ENCODE assay signal across 23 cellular contexts in genomic region chr19:1473056-1473400, GRCh38. TPM values are rescaled to one million over a fixed set of nuclear protein-coding genes. Genes with fewer than 3 reads are reported as not detected.
DNase-seq lines count a peak whose midpoint lies in the region; ATAC-seq, FAIRE-seq and TF ChIP-seq lines count a peak whose summit lies in the region.
"Had no signal": no experiment of that assay in that cellular context is flagged by ENCODE, and none has a peak within 500 bp of the region (broad histone marks: within the 10 kb centered on the region; RNA-seq: fewer than 3 reads in every experiment).

No MANE protein-coding gene starts in this region.

- H3K27ac ChIP-seq in CD4-positive, alpha-beta memory T cell (ENCODE audit: low read depth, low read length): no peak overlapping the region
- H3K27ac ChIP-seq: psoas muscle, uterus had no signal

- no peak for DNase-seq in CD4-positive, alpha-beta memory T cell
- DNase-seq in T-cell (no peak), globus pallidus (ENCODE audit: low spot score) (peak; percentile 33), foreskin melanocyte (no peak), HUDEP-2 (lab: John Stamatoyannopoulos, UW; ENCODE audit: unreplicated experiment in 76 of 76) (no peak), H54 (ENCODE audit: insufficient read length, low spot score) (no peak)
- DNase-seq: activated CD4-positive, alpha-beta T cell treated with anti-CD3 and anti-CD28 coated beads, Interleukin-2, amount 50 U/mL, for 48 hours; activated naive CD4-positive, alpha-beta T cell treated with anti-CD3 and anti-CD28 coated beads, Interleukin-2, amount 10 ng/mL, durations not matched to agents 7 days and 5 days; activated T-cell treated with anti-CD3 and anti-CD28 coated beads, Interleukin-2, amount 50 U/mL, for 1 hour; aorta; Caco-2; mesenchymal stem cell; MG63; NCI-H187; NCI-H510A treated with DMSO at 0.1 percent for 48 hours; stimulated activated CD4-positive, alpha-beta T cell treated with anti-CD3 and anti-CD28 coated beads, Interleukin-4, amount 100 ng/mL, for 24 hours; uterus had no signal

- no peaks in the 10 kb centered on the region for H3K9me3 ChIP-seq in CD4-positive, alpha-beta memory T cell (ENCODE audit: control insufficient read depth in 1 of 2, low read length in 2 of 2)
- H3K9me3 ChIP-seq: Caco-2, MG63, psoas muscle, uterus had no signal

- no peak for ATAC-seq in T-cell (replicated peaks in 1 of 4)

- peaks cover 0 to 1% of the 10 kb centered on the region in 2 donors for H3K27me3 Mint-ChIP-seq in CD4-positive, alpha-beta memory T cell
- H3K27me3 Mint-ChIP-seq in T-cell: peaks cover 0 to 7% of the 10 kb centered on the region in 2 donors

- no peaks in the 10 kb centered on the region for H3K27me3 ChIP-seq in CD4-positive, alpha-beta memory T cell (ENCODE audit: insufficient read depth, low read length)
- H3K27me3 ChIP-seq: MG63 had no signal

- peaks cover 0 to 3% of the 10 kb centered on the region in 2 donors for H3K36me3 Mint-ChIP-seq in CD4-positive, alpha-beta memory T cell
- no peaks in the 10 kb centered on the region for H3K36me3 Mint-ChIP-seq in T-cell

- no peaks in the 10 kb centered on the region for H3K36me3 ChIP-seq in CD4-positive, alpha-beta memory T cell (ENCODE audit: insufficient read depth, low read length)
- H3K36me3 ChIP-seq: MG63, uterus had no signal

- peaks cover 38% of the 10 kb centered on the region for H3K4me1 ChIP-seq in CD4-positive, alpha-beta memory T cell (ENCODE audit: insufficient read depth, low read length)

- peak overlapping the region in 5 of 8 donors; percentile 29 to 46 (median 42) for H3K4me3 Mint-ChIP-seq in CD4-positive, alpha-beta memory T cell
- peak overlapping the region in 2 of 3 donors; percentile 21 to 35 for H3K4me3 Mint-ChIP-seq in T-cell
- H3K4me3 Mint-ChIP-seq: activated naive CD4-positive, alpha-beta T cell treated with anti-CD3 and anti-CD28 coated beads, Interleukin-2, amount 10 ng/mL, durations not matched to agents 7 days and 5 days had no signal

- no peak overlapping the region for H3K4me3 ChIP-seq in CD4-positive, alpha-beta memory T cell (ENCODE audit: low read length in 2 of 2)
- H3K4me3 ChIP-seq: MG63, psoas muscle, smooth muscle cell, uterus had no signal

- H3K27ac Mint-ChIP-seq in CD4-positive, alpha-beta memory T cell: peak overlapping the region in 2 of 7 donors; percentile 24 to 60
- H3K27ac Mint-ChIP-seq in T-cell: no peak overlapping the region
- H3K27ac Mint-ChIP-seq: activated naive CD4-positive, alpha-beta T cell treated with anti-CD3 and anti-CD28 coated beads, Interleukin-2, amount 10 ng/mL, durations not matched to agents 7 days and 5 days; nephron had no signal

- CTCF ChIA-PET in CD4-positive, alpha-beta memory T cell (lab: Charles Lee; ENCODE audit: partially characterized antibody): no interaction called here
- CTCF ChIA-PET in T-cell (lab: Charles Lee): no interaction called here

- no peak for TF ChIP-seq POLR2A in H54 (IDR thresholded peaks at IDR 0.05; ENCODE audit: low read depth, low read length)

- intact Hi-C loops in CD4-positive, alpha-beta memory T cell (cut with micrococcal nuclease): no loop called here

- no peak for FAIRE-seq in H54 (lab: Jason Lieb, UNC)
- FAIRE-seq: colon, endometrium, kidney had no signal

- H3K4me1 Mint-ChIP-seq in CD4-positive, alpha-beta memory T cell: peaks cover 5 to 41% (median 17%) of the 10 kb centered on the region in 4 donors
- H3K4me1 Mint-ChIP-seq in T-cell: peaks cover 19 to 28% (median 21%) of the 10 kb centered on the region in 3 donors

- no peaks in the 10 kb centered on the region for H3K9me3 Mint-ChIP-seq in CD4-positive, alpha-beta memory T cell
- H3K9me3 Mint-ChIP-seq in T-cell: no peaks in the 10 kb centered on the region
- H3K9me3 Mint-ChIP-seq: activated naive CD4-positive, alpha-beta T cell treated with anti-CD3 and anti-CD28 coated beads, Interleukin-2, amount 10 ng/mL, durations not matched to agents 7 days and 5 days; nephron had no signal

- POLR2A ChIA-PET in CD4-positive, alpha-beta memory T cell (lab: Charles Lee; ENCODE audit: partially characterized antibody): interaction anchor here (1.1 to 3.0 kb wide), 3 partner anchors 16 to 204 kb away, joined by 3 to 12 read pairs (median 4); partner anchors contain the start of gene CIRBP
- POLR2A ChIA-PET in T-cell (lab: Charles Lee): no interaction called here

RNA-seq across cellular contexts. Expression of gene C19orf25, which starts 6.0 kb away (rescaled TPM):
- total RNA-seq in CD4-positive, alpha-beta memory T cell: 10 to 100 TPM; 68.8 to 79.8 TPM
- 10 to 100 TPM; 41.5 to 48.9 TPM for polyA plus RNA-seq in CD4-positive, alpha-beta memory T cell
- total RNA-seq in T-cell: 10 to 100 TPM; 30.8 to 76.2 (median 71.4) TPM

RNA-seq across cellular contexts. Expression of gene PCSK4, which starts 17.1 kb away (rescaled TPM):
- 1 to 10 TPM; 3.1 to 3.7 TPM for total RNA-seq in CD4-positive, alpha-beta memory T cell
- not detected for polyA plus RNA-seq in CD4-positive, alpha-beta memory T cell
- total RNA-seq in T-cell: 1 to 10 TPM; 5.2 to 9.8 (median 5.6) TPM

RNA-seq across cellular contexts. Expression of gene REEP6, which starts 18.0 kb away (rescaled TPM):
- 1 to 10 TPM; 2.9 to 3.3 TPM for total RNA-seq in CD4-positive, alpha-beta memory T cell
- polyA plus RNA-seq in CD4-positive, alpha-beta memory T cell: 1 to 10 TPM in 1 of 2 donors, under 1 TPM in 1; 1.00 to 2.8 TPM
- 1 to 10 TPM; 2.2 to 6.9 (median 5.5) TPM for total RNA-seq in T-cell

RNA-seq across cellular contexts. Expression of gene APC2, which starts 23.1 kb away (rescaled TPM):
- total RNA-seq in CD4-positive, alpha-beta memory T cell: not detected
- polyA plus RNA-seq in CD4-positive, alpha-beta memory T cell: not detected
- under 1 TPM; 0.08 to 0.29 (median 0.13) TPM for total RNA-seq in T-cell

RNA-seq across cellular contexts. Expression of gene RPS15, which starts 34.8 kb away (rescaled TPM):
- total RNA-seq in CD4-positive, alpha-beta memory T cell: 1,000 to 10,000 TPM; 1,715 to 1,828 TPM
- 1,000 to 10,000 TPM; 2,575 to 2,757 TPM for polyA plus RNA-seq in CD4-positive, alpha-beta memory T cell
- 1,000 to 10,000 TPM; 1,731 to 2,353 (median 2,282) TPM for total RNA-seq in T-cell
